In the genomic region with DNA sequence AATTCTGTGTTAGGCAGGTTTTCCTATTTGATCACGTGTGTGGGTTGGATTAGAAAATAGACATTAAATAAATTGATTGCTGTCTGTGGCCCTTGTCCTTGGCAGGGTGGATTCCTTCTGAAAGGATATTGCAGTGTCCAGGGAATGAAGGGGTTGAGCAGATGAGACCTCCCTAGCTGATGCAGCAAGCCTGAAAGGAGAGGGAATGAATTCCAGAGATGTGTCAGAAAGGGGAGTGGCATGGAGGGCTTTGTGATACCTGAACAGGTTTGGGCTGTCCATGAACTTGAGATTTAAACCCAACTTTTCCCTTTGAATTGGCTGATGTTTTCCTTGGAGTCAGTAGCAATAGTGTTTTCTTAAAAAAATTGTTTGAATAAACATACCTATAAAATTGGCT, we compare ENCODE assay signal across 1 cellular context.
TF ChIP-seq lines count a peak whose summit lies in the region.

No MANE protein-coding gene starts in this region.

TF ChIP-seq in H1, 55 proteins besides CTCF, POLR2A, EP300 and RAD21:
- no peak for TF ChIP-seq RXRA (IDR thresholded peaks at IDR 0.05; ENCODE audit: insufficient read depth, low read depth, low read length)
- no peak for TF ChIP-seq EZH2 (IDR thresholded peaks at IDR 0.05; ENCODE audit: low read depth, low read length, severe bottlenecking)
- TF ChIP-seq TEAD4 (IDR thresholded peaks at IDR 0.05; ENCODE audit: low read depth, low read length): no peak
- TF ChIP-seq MAFK (IDR thresholded peaks at IDR 0.05; ENCODE audit: low read depth, low read length): no peak
